Comparison of ENCODE assay signal across 8 cellular contexts in the genomic region with DNA sequence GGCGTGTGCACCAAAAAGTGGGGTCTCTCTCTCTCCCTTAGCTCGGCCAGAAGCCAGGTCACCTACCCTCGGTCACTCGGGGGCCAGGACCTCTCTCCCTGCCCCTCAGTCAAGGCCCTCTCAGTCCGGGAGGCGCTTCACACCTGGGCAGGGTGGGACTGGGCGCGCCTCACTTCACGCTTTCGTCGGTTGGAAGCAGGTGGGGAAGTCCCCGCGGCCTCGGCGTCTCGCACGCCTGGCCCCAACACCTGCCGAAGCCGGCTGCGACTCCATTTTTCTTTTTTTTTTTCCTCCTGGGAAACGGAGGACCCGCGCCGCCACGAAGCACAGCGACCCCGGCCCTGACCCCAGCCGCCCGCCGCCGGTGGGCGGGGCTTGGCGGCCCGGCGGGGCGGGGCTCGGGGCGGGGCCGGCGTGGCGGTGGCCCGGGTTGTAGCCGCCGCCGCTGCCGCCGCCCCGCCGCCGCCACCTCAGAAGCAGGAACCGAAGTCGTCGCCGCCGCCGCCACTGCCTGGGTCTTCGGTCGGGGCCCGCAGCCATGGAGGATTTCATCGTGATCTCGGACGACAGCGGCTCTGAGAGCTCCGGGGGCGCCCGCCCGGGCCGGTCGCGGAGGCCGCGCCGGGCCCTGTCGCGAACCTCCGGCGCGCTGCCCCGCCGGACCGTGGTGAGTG. TPM values are rescaled to one million over a fixed set of nuclear protein-coding genes. Genes with fewer than 3 reads are reported as not detected.
DNase-seq lines count a peak whose midpoint lies in the region; ATAC-seq and TF ChIP-seq lines count a peak whose summit lies in the region.
"Not testable (repeated sequence)": the region's sequence is repeated elsewhere in the genome, so short reads cannot be mapped to it uniquely, and the experiment has no call there.

Gene SIMC1 (plus strand): TSS at position 454 of the 674 bp plus-strand sequence. CDS start 85 bp downstream, at position 539.

- not testable (repeated sequence) for H3K4me2 ChIP-seq in osteoblast (ENCODE audit: insufficient read depth, low read length)

- not testable (repeated sequence) for H3K36me3 ChIP-seq in HUES48 (ENCODE audit: control insufficient read depth, insufficient read depth, low read length); osteoblast (ENCODE audit: insufficient read depth, low read length); suprapubic skin

- DNase-seq in GM03348 (ENCODE audit: low spot score) (peak; percentile 90), T-helper 2 cell (peak; percentile 26 to 78 (median 45)), glutamatergic neuron (peak; percentile 74), osteoblast (ENCODE audit: insufficient read length, low spot score, missing footprints) (peak; percentile 95)
- DNase-seq in suprapubic skin (ENCODE audit: low spot score in 2 of 2), result not testable (repeated sequence)

- H3K36me3 Mint-ChIP-seq in activated naive CD8-positive, alpha-beta T cell; glutamatergic neuron (ENCODE audit: unreplicated experiment): not testable (repeated sequence)

- H3K9me3 Mint-ChIP-seq in activated naive CD8-positive, alpha-beta T cell (ENCODE audit: low read depth); glutamatergic neuron (ENCODE audit: unreplicated experiment): not testable (repeated sequence)

- H3K27me3 Mint-ChIP-seq in activated naive CD8-positive, alpha-beta T cell; glutamatergic neuron (ENCODE audit: unreplicated experiment): not testable (repeated sequence)

- not testable (repeated sequence) for H3K9ac ChIP-seq in HUES48 (ENCODE audit: low read depth, low read length)

- not testable (repeated sequence) for H3K79me2 ChIP-seq in osteoblast (ENCODE audit: insufficient read depth, low read length)

- H3K27ac ChIP-seq in HUES48 (ENCODE audit: low read depth, low read length); osteoblast (ENCODE audit: low read depth, low read length); suprapubic skin: not testable (repeated sequence)

- not testable (repeated sequence) for TF ChIP-seq EP300 in suprapubic skin (IDR thresholded peaks at IDR 0.05)

- ATAC-seq in GM21786 (IDR thresholded peaks at IDR 0.05; ENCODE audit: unreplicated experiment), result peak; percentile 69

- not testable (repeated sequence) for H4K20me1 ChIP-seq in osteoblast (ENCODE audit: insufficient read depth, low read length)

- H3K4me3 ChIP-seq in HUES48 (ENCODE audit: low read depth, low read length) (peak within 1 kb of the TSS; percentile 41; the same call in 1 of the 2 replicates), osteoblast (ENCODE audit: insufficient read depth, low read length) (peak within 1 kb of the TSS; percentile 57), suprapubic skin (peak within 1 kb of the TSS; percentile 58)

- not testable (repeated sequence) for TF ChIP-seq POLR2A in suprapubic skin (IDR thresholded peaks at IDR 0.05)

- H3K4me1 ChIP-seq in HUES48 (ENCODE audit: control insufficient read depth, insufficient read depth, low read length); osteoblast (ENCODE audit: insufficient read depth, low read length); suprapubic skin: not testable (repeated sequence)

- H3K4me1 Mint-ChIP-seq in activated naive CD8-positive, alpha-beta T cell (ENCODE audit: low read depth); glutamatergic neuron (ENCODE audit: low read depth, unreplicated experiment): not testable (repeated sequence)

- not testable (repeated sequence) for H3K27ac Mint-ChIP-seq in activated naive CD8-positive, alpha-beta T cell; glutamatergic neuron (ENCODE audit: unreplicated experiment)

- not testable (repeated sequence) for TF ChIP-seq CTCF in glutamatergic neuron (IDR thresholded peaks at IDR 0.05; ENCODE audit: partially characterized antibody, unreplicated experiment); osteoblast (IDR thresholded peaks at IDR 0.05; ENCODE audit: extremely low read depth, low read depth, low read length); suprapubic skin (IDR thresholded peaks at IDR 0.05)

- not testable (repeated sequence) for H3K9me3 ChIP-seq in HUES48 (ENCODE audit: control insufficient read depth, insufficient read depth, low read length); osteoblast (ENCODE audit: low read depth, low read length); suprapubic skin

- WGBS in suprapubic skin, result 7% methylated on average over 30 of the region's 81 CpGs

- not testable (repeated sequence) for H3K27me3 ChIP-seq in HUES48 (ENCODE audit: control insufficient read depth, insufficient read depth, low read length); osteoblast (ENCODE audit: insufficient read depth, low read length); suprapubic skin

- H2AFZ ChIP-seq in osteoblast (ENCODE audit: low read length), result not testable (repeated sequence)

- peak within 1 kb of the TSS; percentile 72 for H3K4me3 Mint-ChIP-seq in activated naive CD8-positive, alpha-beta T cell
- peak within 1 kb of the TSS; percentile 65 for H3K4me3 Mint-ChIP-seq in glutamatergic neuron (ENCODE audit: unreplicated experiment)

RNA-seq across cellular contexts. Expression of gene SIMC1, which starts in this region (rescaled TPM):
- total RNA-seq in glutamatergic neuron (ENCODE audit: unreplicated experiment) (35.2 TPM), osteoblast (5.1 and 8.8 TPM in 2 replicates), suprapubic skin (10 to 100 TPM in 3 of 4 donors, 1 to 10 TPM in 1; 9.6 to 27.8 (median 12.9) TPM)
